1 cellular context compared by ENCODE assay signal in genomic region chr11:12587333-12587997, GRCh38.
TF ChIP-seq lines count a peak whose summit lies in the region.

No MANE protein-coding gene starts in this region.

TF ChIP-seq in GM23338, 12 proteins besides CTCF, POLR2A, EP300 and RAD21 (continued from another document):
- TF ChIP-seq ZNF331 (CRISPR knock-in tag; IDR thresholded peaks at IDR 0.05; ENCODE audit: low read depth): no peak
- TF ChIP-seq EZH2phosphoT487 (IDR thresholded peaks at IDR 0.05; ENCODE audit: unreplicated experiment): no peak
- TF ChIP-seq, protein P1, sequence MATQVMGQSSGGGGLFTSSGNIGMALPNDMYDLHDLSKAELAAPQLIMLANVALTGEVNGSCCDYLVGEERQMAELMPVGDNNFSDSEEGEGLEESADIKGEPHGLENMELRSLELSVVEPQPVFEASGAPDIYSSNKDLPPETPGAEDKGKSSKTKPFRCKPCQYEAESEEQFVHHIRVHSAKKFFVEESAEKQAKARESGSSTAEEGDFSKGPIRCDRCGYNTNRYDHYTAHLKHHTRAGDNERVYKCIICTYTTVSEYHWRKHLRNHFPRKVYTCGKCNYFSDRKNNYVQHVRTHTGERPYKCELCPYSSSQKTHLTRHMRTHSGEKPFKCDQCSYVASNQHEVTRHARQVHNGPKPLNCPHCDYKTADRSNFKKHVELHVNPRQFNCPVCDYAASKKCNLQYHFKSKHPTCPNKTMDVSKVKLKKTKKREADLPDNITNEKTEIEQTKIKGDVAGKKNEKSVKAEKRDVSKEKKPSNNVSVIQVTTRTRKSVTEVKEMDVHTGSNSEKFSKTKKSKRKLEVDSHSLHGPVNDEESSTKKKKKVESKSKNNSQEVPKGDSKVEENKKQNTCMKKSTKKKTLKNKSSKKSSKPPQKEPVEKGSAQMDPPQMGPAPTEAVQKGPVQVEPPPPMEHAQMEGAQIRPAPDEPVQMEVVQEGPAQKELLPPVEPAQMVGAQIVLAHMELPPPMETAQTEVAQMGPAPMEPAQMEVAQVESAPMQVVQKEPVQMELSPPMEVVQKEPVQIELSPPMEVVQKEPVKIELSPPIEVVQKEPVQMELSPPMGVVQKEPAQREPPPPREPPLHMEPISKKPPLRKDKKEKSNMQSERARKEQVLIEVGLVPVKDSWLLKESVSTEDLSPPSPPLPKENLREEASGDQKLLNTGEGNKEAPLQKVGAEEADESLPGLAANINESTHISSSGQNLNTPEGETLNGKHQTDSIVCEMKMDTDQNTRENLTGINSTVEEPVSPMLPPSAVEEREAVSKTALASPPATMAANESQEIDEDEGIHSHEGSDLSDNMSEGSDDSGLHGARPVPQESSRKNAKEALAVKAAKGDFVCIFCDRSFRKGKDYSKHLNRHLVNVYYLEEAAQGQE (IDR thresholded peaks at IDR 0.05; ENCODE audit: unreplicated experiment): no peak
